Comparison of ENCODE assay signal across 24 cellular contexts in genomic region chr18:2644535-2644934, GRCh38.
"Had no signal": no experiment of that assay in that cellular context is flagged by ENCODE, and none has a peak within 500 bp of the region (broad histone marks: within the 10 kb centered on the region; RNA-seq: fewer than 3 reads in every experiment).

No MANE protein-coding gene starts in this region.

- H3K27ac ChIP-seq: hepatocyte, left lung, right lobe of liver, testis, vagina, VCaP had no signal

- H3K9me3 Mint-ChIP-seq: dendritic cell treated with granulocyte-macrophage colony-stimulating factor and Interleukin-4, amounts not matched to agents 40 ng/mL and 50 ng/mL, for 4 days; immature natural killer cell; naive B cell; neural crest cell; stimulated activated memory B cell treated with anti-CD40 and anti-IgM and Interleukin-4, amounts not matched to agents 10 μg/mL and 1 μg/mL and 100 μg/mL, for 72 hours; type B pancreatic cell had no signal

- H3K4me3 Mint-ChIP-seq: activated naive CD8-positive, alpha-beta T cell treated with anti-CD3 and anti-CD28 coated beads, Interleukin-2, amount 10 ng/mL, durations not matched to agents 7 days and 5 days; dendritic cell treated with granulocyte-macrophage colony-stimulating factor and Interleukin-4, amounts not matched to agents 40 ng/mL and 50 ng/mL, for 4 days; immature natural killer cell; naive B cell; neural crest cell; stimulated activated memory B cell treated with anti-CD40 and anti-IgM and Interleukin-4, amounts not matched to agents 10 μg/mL and 1 μg/mL and 100 μg/mL, for 72 hours; type B pancreatic cell had no signal

- H3K27me3 ChIP-seq: left lung, right lobe of liver, testis, vagina had no signal

- H3K4me2 ChIP-seq: hepatocyte had no signal

- H3K36me3 Mint-ChIP-seq: naive B cell; stimulated activated memory B cell treated with anti-CD40 and anti-IgM and Interleukin-4, amounts not matched to agents 10 μg/mL and 1 μg/mL and 100 μg/mL, for 72 hours; type B pancreatic cell had no signal

- H3K4me1 ChIP-seq: testis, vagina had no signal

- H2AFZ ChIP-seq: hepatocyte had no signal

- H3K36me3 ChIP-seq: left lung, right lobe of liver, vagina had no signal

- DNase-seq: activated CD4-positive, alpha-beta T cell treated with anti-CD3 and anti-CD28 coated beads for 1 hour; activated naive CD4-positive, alpha-beta T cell treated with Interleukin-2 at 50 U/mL for 16 hours; activated naive CD8-positive, alpha-beta T cell treated with anti-CD3 and anti-CD28 coated beads, Interleukin-2, amount 10 ng/mL, durations not matched to agents 7 days and 5 days; activated T-cell treated with anti-CD3 and anti-CD28 coated beads for 4 hours; amygdala; effector CD4-positive, alpha-beta T cell; glutamatergic neuron; immature natural killer cell; left lung; naive B cell; posterior cingulate gyrus; right lobe of liver; small intestine; stimulated activated CD4-positive, alpha-beta T cell treated with anti-CD3 and anti-CD28 coated beads, Interleukin-2, amount 100 ng/mL, for 24 hours; testis had no signal

- ATAC-seq: esophagus mucosa; left lung; right lobe of liver; stimulated activated memory B cell treated with anti-CD40 and anti-IgM and Interleukin-4, amounts not matched to agents 10 μg/mL and 1 μg/mL and 100 μg/mL, for 72 hours had no signal

- H3K79me2 ChIP-seq: hepatocyte had no signal

- H3K27me3 Mint-ChIP-seq: activated naive CD8-positive, alpha-beta T cell treated with anti-CD3 and anti-CD28 coated beads, Interleukin-2, amount 10 ng/mL, durations not matched to agents 7 days and 5 days; dendritic cell treated with granulocyte-macrophage colony-stimulating factor and Interleukin-4, amounts not matched to agents 40 ng/mL and 50 ng/mL, for 4 days; naive B cell; stimulated activated memory B cell treated with anti-CD40 and anti-IgM and Interleukin-4, amounts not matched to agents 10 μg/mL and 1 μg/mL and 100 μg/mL, for 72 hours had no signal

- H3K4me1 Mint-ChIP-seq: neural crest cell had no signal

- H3K9me3 ChIP-seq: left lung, right lobe of liver, testis, vagina had no signal

- H3K27ac Mint-ChIP-seq: activated naive CD8-positive, alpha-beta T cell treated with anti-CD3 and anti-CD28 coated beads, Interleukin-2, amount 10 ng/mL, durations not matched to agents 7 days and 5 days; dendritic cell treated with granulocyte-macrophage colony-stimulating factor and Interleukin-4, amounts not matched to agents 40 ng/mL and 50 ng/mL, for 4 days; immature natural killer cell; stimulated activated memory B cell treated with anti-CD40 and anti-IgM and Interleukin-4, amounts not matched to agents 10 μg/mL and 1 μg/mL and 100 μg/mL, for 72 hours; type B pancreatic cell had no signal

- H3K4me3 ChIP-seq: hepatocyte, left lung, lung, right lobe of liver, testis, vagina had no signal
